1 cellular context compared by ENCODE assay signal in the genomic region with DNA sequence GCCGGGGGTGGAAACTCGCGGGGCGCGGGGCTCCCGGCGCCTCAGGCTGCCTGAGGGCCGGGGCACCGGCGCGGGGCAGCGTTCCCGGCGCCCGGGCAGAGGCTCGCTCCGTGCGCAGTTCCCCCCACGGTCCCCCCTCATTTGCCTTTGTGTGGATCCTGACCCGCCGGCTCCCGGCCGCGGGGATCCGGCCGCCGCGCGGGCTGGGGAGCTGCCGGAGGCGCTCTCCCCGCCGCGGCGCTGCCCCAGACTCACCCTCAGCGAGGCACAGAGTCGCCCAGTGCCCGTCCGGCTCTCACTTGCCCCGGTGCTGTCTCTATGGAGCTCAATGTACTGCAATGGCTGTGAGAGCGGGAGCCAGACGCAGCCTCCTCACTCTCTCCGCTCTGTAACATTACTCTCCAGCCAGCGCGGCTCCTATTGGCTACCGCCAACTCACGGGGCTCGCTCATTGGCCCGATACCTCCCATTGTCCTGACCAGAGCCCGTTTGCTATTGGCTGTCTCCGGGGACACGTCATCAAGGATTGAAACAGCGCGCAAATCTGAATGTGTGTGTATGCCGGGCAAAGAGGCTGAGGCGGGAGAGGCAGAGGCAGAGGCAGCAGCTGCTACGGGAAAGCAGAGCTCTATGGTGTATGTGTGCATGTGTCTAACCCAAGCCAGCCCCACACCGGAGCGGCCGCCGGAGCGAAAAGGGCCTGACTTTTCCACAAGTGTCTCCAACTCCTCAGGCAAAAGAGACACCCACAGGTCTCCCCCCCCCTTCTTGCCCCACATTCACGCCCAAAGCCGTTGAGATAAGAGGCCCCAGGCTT.
TF ChIP-seq lines count a peak whose summit lies in the region.

TSS of gene HMGB1 (minus strand) at position 396 of the 817 bp plus-strand sequence. CDS start 2,256 bp downstream, outside the sequence.

TF ChIP-seq in K562, 482 proteins besides CTCF, POLR2A, EP300 and RAD21 (continued from another document and continues in another):
- TF ChIP-seq PRDM10 (IDR thresholded peaks at IDR 0.05; ENCODE audit: partially characterized antibody) (peak; percentile 69), BDP1 (IDR thresholded peaks at IDR 0.05; ENCODE audit: insufficient read depth, insufficient read length) (no peak), MYBL2 (IDR thresholded peaks at IDR 0.05; ENCODE audit: low read depth) (peak; percentile 89), MYBL2 (CRISPR knock-in tag; IDR thresholded peaks at IDR 0.05; ENCODE audit: borderline replicate concordance) (no peak), HNRNPLL (IDR thresholded peaks at IDR 0.05; ENCODE audit: low read depth, low read length, poor library complexity, severe bottlenecking) (peak; percentile 43), ZNF280A (IDR thresholded peaks at IDR 0.05; ENCODE audit: low read depth, partially characterized antibody) (no peak), KDM4B (IDR thresholded peaks at IDR 0.05; ENCODE audit: borderline replicate concordance in 2 of 2, low read depth in 1 of 2) (peak in 1 of 2 experiments; percentile 45; a peak in 1 of 4 replicates), HDAC1 (IDR thresholded peaks at IDR 0.05) (peak; percentile 48 to 97; a peak in 3 of 4 replicates), CLOCK (CRISPR knock-in tag; IDR thresholded peaks at IDR 0.05; ENCODE audit: borderline replicate concordance) (no peak), SIX5 (IDR thresholded peaks at IDR 0.05; ENCODE audit: borderline replicate concordance in 1 of 2, insufficient read depth in 1 of 2, low read depth in 1 of 2, low read length in 2 of 2) (no peak)
- TF ChIP-seq, protein P1, sequence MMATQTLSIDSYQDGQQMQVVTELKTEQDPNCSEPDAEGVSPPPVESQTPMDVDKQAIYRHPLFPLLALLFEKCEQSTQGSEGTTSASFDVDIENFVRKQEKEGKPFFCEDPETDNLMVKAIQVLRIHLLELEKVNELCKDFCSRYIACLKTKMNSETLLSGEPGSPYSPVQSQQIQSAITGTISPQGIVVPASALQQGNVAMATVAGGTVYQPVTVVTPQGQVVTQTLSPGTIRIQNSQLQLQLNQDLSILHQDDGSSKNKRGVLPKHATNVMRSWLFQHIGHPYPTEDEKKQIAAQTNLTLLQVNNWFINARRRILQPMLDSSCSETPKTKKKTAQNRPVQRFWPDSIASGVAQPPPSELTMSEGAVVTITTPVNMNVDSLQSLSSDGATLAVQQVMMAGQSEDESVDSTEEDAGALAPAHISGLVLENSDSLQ (IDR thresholded peaks at IDR 0.05) = no peak
- TF ChIP-seq, protein P2, sequence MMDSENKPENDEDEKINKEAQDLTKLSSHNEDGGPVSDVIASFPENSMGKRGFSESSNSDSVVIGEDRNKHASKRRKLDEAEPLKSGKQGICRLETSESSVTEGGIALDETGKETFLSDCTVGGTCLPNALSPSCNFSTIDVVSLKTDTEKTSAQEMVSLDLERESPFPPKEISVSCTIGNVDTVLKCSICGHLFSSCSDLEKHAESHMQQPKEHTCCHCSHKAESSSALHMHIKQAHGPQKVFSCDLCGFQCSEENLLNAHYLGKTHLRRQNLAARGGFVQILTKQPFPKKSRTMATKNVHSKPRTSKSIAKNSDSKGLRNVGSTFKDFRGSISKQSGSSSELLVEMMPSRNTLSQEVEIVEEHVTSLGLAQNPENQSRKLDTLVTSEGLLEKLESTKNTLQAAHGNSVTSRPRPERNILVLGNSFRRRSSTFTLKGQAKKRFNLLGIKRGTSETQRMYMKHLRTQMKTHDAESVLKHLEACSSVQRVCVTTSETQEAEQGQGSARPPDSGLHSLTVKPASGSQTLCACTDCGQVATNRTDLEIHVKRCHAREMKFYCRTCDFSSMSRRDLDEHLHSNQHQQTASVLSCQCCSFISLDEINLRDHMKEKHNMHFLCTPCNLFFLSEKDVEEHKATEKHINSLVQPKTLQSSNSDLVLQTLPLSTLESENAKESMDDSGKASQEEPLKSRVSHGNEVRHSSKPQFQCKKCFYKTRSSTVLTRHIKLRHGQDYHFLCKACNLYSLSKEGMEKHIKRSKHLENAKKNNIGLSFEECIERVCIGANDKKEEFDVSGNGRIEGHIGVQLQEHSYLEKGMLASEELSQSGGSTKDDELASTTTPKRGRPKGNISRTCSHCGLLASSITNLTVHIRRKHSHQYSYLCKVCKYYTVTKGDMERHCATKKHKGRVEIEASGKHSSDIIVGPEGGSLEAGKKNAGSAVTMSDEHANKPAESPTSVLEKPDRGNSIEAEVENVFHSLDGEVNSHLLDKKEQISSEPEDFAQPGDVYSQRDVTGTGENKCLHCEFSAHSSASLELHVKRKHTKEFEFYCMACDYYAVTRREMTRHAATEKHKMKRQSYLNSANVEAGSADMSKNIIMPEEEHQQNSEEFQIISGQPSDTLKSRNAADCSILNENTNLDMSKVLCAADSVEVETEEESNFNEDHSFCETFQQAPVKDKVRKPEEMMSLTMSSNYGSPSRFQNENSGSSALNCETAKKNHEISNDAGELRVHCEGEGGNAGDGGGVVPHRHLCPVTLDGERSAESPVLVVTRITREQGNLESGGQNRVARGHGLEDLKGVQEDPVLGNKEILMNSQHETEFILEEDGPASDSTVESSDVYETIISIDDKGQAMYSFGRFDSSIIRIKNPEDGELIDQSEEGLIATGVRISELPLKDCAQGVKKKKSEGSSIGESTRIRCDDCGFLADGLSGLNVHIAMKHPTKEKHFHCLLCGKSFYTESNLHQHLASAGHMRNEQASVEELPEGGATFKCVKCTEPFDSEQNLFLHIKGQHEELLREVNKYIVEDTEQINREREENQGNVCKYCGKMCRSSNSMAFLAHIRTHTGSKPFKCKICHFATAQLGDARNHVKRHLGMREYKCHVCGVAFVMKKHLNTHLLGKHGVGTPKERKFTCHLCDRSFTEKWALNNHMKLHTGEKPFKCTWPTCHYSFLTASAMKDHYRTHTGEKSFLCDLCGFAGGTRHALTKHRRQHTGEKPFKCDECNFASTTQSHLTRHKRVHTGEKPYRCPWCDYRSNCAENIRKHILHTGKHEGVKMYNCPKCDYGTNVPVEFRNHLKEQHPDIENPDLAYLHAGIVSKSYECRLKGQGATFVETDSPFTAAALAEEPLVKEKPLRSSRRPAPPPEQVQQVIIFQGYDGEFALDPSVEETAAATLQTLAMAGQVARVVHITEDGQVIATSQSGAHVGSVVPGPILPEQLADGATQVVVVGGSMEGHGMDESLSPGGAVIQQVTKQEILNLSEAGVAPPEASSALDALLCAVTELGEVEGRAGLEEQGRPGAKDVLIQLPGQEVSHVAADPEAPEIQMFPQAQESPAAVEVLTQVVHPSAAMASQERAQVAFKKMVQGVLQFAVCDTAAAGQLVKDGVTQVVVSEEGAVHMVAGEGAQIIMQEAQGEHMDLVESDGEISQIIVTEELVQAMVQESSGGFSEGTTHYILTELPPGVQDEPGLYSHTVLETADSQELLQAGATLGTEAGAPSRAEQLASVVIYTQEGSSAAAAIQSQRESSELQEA (IDR thresholded peaks at IDR 0.05; ENCODE audit: low read depth) = no peak
